Comparison of ENCODE assay signal across 16 cellular contexts in genomic region chr14:60315591-60315990, GRCh38.
A peak's percentile ranks its signal among the peaks of the same experiment; 100 is the strongest.
DNase-seq lines count a peak whose midpoint lies in the region; ATAC-seq and TF ChIP-seq lines count a peak whose summit lies in the region.
"Had no signal": no experiment of that assay in that cellular context is flagged by ENCODE, and none has a peak within 500 bp of the region (broad histone marks: within the 10 kb centered on the region; RNA-seq: fewer than 3 reads in every experiment).

No MANE protein-coding gene starts in this region.

- H3F3A ChIP-seq in GM23338 (replicated peaks; ENCODE audit: low read depth), result peaks cover 13% of the 10 kb centered on the region; the same call in 1 of the 2 replicates

- peak overlapping the region; percentile 8; the same call in 1 of the 2 replicates for H2AFZ ChIP-seq in GM23338

- peaks cover 18% of the 10 kb centered on the region for H3K9me3 ChIP-seq in HUES6 (ENCODE audit: control insufficient read depth, insufficient read depth, low read depth, low read length)
- no peaks in the 10 kb centered on the region for H3K9me3 ChIP-seq in endodermal cell (ENCODE audit: control insufficient read depth, low read length)
- H3K9me3 ChIP-seq: BE2C had no signal

- H3K9me3 Mint-ChIP-seq in GM23338 (peaks cover 16% of the 10 kb centered on the region), endodermal cell (no peaks in the 10 kb centered on the region), nephron progenitor cell (peaks cover 9% of the 10 kb centered on the region)
- H3K9me3 Mint-ChIP-seq: CD4-positive, alpha-beta memory T cell had no signal

- H3K27me3 Mint-ChIP-seq in GM23338 (ENCODE audit: insufficient read depth, low read depth, poor library complexity) (peaks cover 8% of the 10 kb centered on the region), endodermal cell (ENCODE audit: insufficient read depth) (no peaks in the 10 kb centered on the region), nephron progenitor cell (ENCODE audit: low read depth, poor library complexity) (no peaks in the 10 kb centered on the region)

- H3K4me1 Mint-ChIP-seq in GM23338 (peaks cover 61% of the 10 kb centered on the region), endodermal cell (peaks cover 57% of the 10 kb centered on the region), nephron progenitor cell (peaks cover 43% of the 10 kb centered on the region)
- H3K4me1 Mint-ChIP-seq: CD4-positive, alpha-beta memory T cell had no signal

- H3K9ac ChIP-seq in HUES6 (ENCODE audit: low read length) (peak overlapping the region; percentile 65), endodermal cell (ENCODE audit: extremely low read depth, low read length, poor library complexity, severe bottlenecking) (no peak overlapping the region)

- H3K27me3 ChIP-seq in GM23338 (ENCODE audit: insufficient read depth) (no peaks in the 10 kb centered on the region), HUES6 (ENCODE audit: control insufficient read depth, insufficient read depth, low read length) (no peaks in the 10 kb centered on the region), endodermal cell (ENCODE audit: control insufficient read depth, insufficient read depth, low read length, poor library complexity, severe bottlenecking) (no peaks in the 10 kb centered on the region)
- H3K27me3 ChIP-seq: BE2C had no signal

- 31 to 32% methylated on average over 4 of the region's 4 CpGs for WGBS in endodermal cell (ENCODE audit: insufficient coverage in 1 of 2, insufficient read length in 1 of 2), 2 experiments

- H3K27ac Mint-ChIP-seq in GM23338, result no peak overlapping the region
- H3K27ac Mint-ChIP-seq in endodermal cell, result peak overlapping the region; percentile 22
- H3K27ac Mint-ChIP-seq in nephron progenitor cell, result peak overlapping the region; percentile 45
- H3K27ac Mint-ChIP-seq: CD4-positive, alpha-beta memory T cell had no signal

- ATAC-seq in GM23338, result peak; percentile 15; the same call in 2 of the 3 replicates
- ATAC-seq: HepG2 had no signal

- H3K4me3 Mint-ChIP-seq in GM23338 (no peak overlapping the region), endodermal cell (no peak overlapping the region), nephron progenitor cell (no peak overlapping the region)
- H3K4me3 Mint-ChIP-seq: CD4-positive, alpha-beta memory T cell had no signal

- H4K20me1 ChIP-seq in GM23338 (replicated peaks; ENCODE audit: insufficient read depth), result no peaks in the 10 kb centered on the region

- H3K27ac ChIP-seq in GM23338 (ENCODE audit: low read depth) (peak overlapping the region; percentile 75; the same call in 1 of the 2 replicates), HUES6 (ENCODE audit: low read depth, low read length) (peak overlapping the region; percentile 73; the same call in 1 of the 2 replicates), endodermal cell (ENCODE audit: low read depth, low read length) (no peak overlapping the region), substantia nigra (ENCODE audit: low read depth, low read length, poor library complexity, severe bottlenecking) (no peak overlapping the region)
- H3K27ac ChIP-seq: C4-2B, HL-60 had no signal

- no peaks in the 10 kb centered on the region for H3K79me2 ChIP-seq in GM23338 (replicated peaks; ENCODE audit: insufficient read depth)

- H3K36me3 ChIP-seq in GM23338 (ENCODE audit: insufficient read depth), result no peaks in the 10 kb centered on the region
- H3K36me3 ChIP-seq in HUES6 (ENCODE audit: control insufficient read depth, insufficient read depth, low read length), result no peaks in the 10 kb centered on the region
- H3K36me3 ChIP-seq in endodermal cell (ENCODE audit: control insufficient read depth, insufficient read depth, low read length), result no peaks in the 10 kb centered on the region
- H3K36me3 ChIP-seq: BE2C had no signal

- DNase-seq in GM23338 (ENCODE audit: low spot score) (no peak), endodermal cell (peak; percentile 84), nephron progenitor cell (no peak), substantia nigra (lab: John Stamatoyannopoulos, UW) (no peak), NK-92 (lab: John Stamatoyannopoulos, UW; ENCODE audit: unreplicated experiment) (no peak), islet precursor cell (no peak)
- DNase-seq: BE2C; CD4-positive, alpha-beta memory T cell; DMS153; DMS79 treated with DMSO at 0.1 percent for 48 hours; EL; GDM1 had no signal

- H3K9me2 ChIP-seq in GM23338 (ENCODE audit: insufficient read depth), result peaks cover 11% of the 10 kb centered on the region; the same call in 1 of the 2 replicates

- H3K36me3 Mint-ChIP-seq in GM23338 (ENCODE audit: low read depth) (peaks cover 17% of the 10 kb centered on the region), endodermal cell (ENCODE audit: low read depth) (no peaks in the 10 kb centered on the region), nephron progenitor cell (ENCODE audit: low read depth) (no peaks in the 10 kb centered on the region)
- H3K36me3 Mint-ChIP-seq: CD4-positive, alpha-beta memory T cell had no signal

- TF ChIP-seq CTCF in GM23338 (conservative IDR thresholded peaks at IDR 0.05; ENCODE audit: low read depth in 2 of 2), result no peak
- no peak for TF ChIP-seq CTCF in endodermal cell (conservative IDR thresholded peaks at IDR 0.05)
- TF ChIP-seq CTCF in nephron progenitor cell (IDR thresholded peaks at IDR 0.05), result no peak

- H3K4me3 ChIP-seq in GM23338, result 0 out of 2 replicates have a peak overlapping the region, but pooled peaks have one; percentile 15
- H3K4me3 ChIP-seq in HUES6 (ENCODE audit: low read depth, low read length), result no peak overlapping the region; the same call in 1 of the 2 replicates
- no peak overlapping the region for H3K4me3 ChIP-seq in endodermal cell (ENCODE audit: low read length)

- H3K4me2 ChIP-seq in GM23338, result peak overlapping the region; percentile 2

- H3K4me1 ChIP-seq in GM23338 (ENCODE audit: insufficient read depth) (peaks cover 32% of the 10 kb centered on the region), HUES6 (ENCODE audit: control insufficient read depth, insufficient read depth, low read length) (peaks cover 40% of the 10 kb centered on the region), endodermal cell (ENCODE audit: control insufficient read depth, insufficient read depth, low read length) (peaks cover 9% of the 10 kb centered on the region)

TF ChIP-seq in GM23338, 12 proteins besides CTCF, POLR2A, EP300 and RAD21 (continues in another document):
- TF ChIP-seq REST (IDR thresholded peaks at IDR 0.05; ENCODE audit: unreplicated experiment) (no peak), ZNF114 (CRISPR knock-in tag; IDR thresholded peaks at IDR 0.05) (no peak), POLR2AphosphoS5 (IDR thresholded peaks at IDR 0.05; ENCODE audit: low read depth) (no peak), CREB1 (CRISPR knock-in tag; IDR thresholded peaks at IDR 0.05; ENCODE audit: low read depth) (no peak), ZNF331 (CRISPR knock-in tag; IDR thresholded peaks at IDR 0.05; ENCODE audit: low read depth) (no peak), NANOG (IDR thresholded peaks at IDR 0.05; ENCODE audit: borderline replicate concordance) (no peak)

Comparison
In these comparisons a context has a peak if more than half of its experiments do, and no peak if none do; other contexts are left out.
1. H3K27ac ChIP-seq: peak in GM23338 (single experiment) and HUES6 (single experiment); none in endodermal cell (single experiment) and substantia nigra (single experiment).